ENCODE assay signal across 11 cellular contexts in the genomic region with DNA sequence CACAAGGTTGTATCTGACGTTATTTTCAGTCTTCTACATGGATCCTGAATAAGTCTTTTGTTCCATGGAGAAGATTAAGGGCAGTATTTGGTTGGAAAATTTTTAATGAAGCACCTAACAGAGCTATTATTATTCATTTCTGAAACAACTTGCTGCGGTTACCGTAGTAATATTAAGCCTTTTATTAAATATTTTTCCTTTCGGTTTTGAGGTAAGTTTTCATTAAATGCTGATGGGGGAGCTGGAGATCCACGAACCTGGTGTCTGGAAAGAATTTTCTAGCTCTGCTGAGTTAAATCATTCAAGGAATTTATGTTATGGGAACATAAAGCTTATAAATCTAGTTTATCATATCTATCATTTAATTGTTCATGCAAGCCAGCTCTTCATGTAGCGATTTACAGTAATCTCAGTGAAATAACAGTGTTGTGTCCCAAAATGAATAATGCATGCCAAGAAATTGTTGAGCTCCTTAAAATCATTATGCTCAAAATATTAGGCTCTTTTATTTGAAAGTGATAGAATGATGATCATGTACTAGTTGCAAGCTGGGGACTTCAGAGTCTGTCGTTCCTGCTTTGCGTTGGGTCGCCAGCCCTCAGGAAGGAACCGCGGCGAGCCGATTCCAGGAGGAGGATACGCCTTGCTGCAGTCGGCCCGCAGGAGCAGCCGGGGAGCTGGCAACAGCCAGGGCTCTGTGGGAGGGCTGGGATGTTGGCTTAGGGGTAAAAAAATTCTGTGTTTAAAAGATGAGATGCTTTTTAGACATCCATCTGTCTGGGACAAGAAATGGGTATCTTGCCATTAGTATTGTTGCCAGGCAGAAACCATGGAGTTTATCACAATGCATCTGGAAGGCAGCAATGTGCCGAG.
DNase-seq lines count a peak whose midpoint lies in the region; ATAC-seq, FAIRE-seq and TF ChIP-seq lines count a peak whose summit lies in the region.
"Had no signal": no experiment of that assay in that cellular context is flagged by ENCODE, and none has a peak within 500 bp of the region (broad histone marks: within the 10 kb centered on the region; RNA-seq: fewer than 3 reads in every experiment).

No MANE protein-coding gene starts in this region.

- H3K27me3 Mint-ChIP-seq in naive thymus-derived CD4-positive, alpha-beta T cell, result no peaks in the 10 kb centered on the region
- peaks cover 0 to 2% of the 10 kb centered on the region in 2 donors for H3K27me3 Mint-ChIP-seq in CD8-positive, alpha-beta memory T cell
- H3K27me3 Mint-ChIP-seq: CD4-positive, alpha-beta T cell; dendritic cell treated with granulocyte-macrophage colony-stimulating factor and Interleukin-4, amounts not matched to agents 40 ng/mL and 50 ng/mL, for 4 days had no signal

- no peaks in the 10 kb centered on the region for H3K9me3 Mint-ChIP-seq in naive thymus-derived CD4-positive, alpha-beta T cell
- H3K9me3 Mint-ChIP-seq in CD8-positive, alpha-beta memory T cell, result no peaks in the 10 kb centered on the region
- H3K9me3 Mint-ChIP-seq: CD4-positive, alpha-beta T cell; dendritic cell treated with granulocyte-macrophage colony-stimulating factor and Interleukin-4, amounts not matched to agents 40 ng/mL and 50 ng/mL, for 4 days had no signal

- H3K27ac ChIP-seq in OCI-LY3 (ENCODE audit: low read length) (no peak overlapping the region), esophagus muscularis mucosa (replicated peaks in 1 of 4) (no peak overlapping the region)
- no peak overlapping the region for H3K27ac ChIP-seq in naive thymus-derived CD4-positive, alpha-beta T cell (ENCODE audit: low read depth, low read length)
- H3K27ac ChIP-seq in CD8-positive, alpha-beta memory T cell (ENCODE audit: low read depth, low read length), result no peak overlapping the region

- ATAC-seq in naive thymus-derived CD4-positive, alpha-beta T cell, result no peak
- no peak for ATAC-seq in HG02571 (IDR thresholded peaks at IDR 0.05; ENCODE audit: unreplicated experiment)

- peaks cover 10 to 48% (median 17%) of the 10 kb centered on the region in 5 donors for H3K36me3 Mint-ChIP-seq in naive thymus-derived CD4-positive, alpha-beta T cell
- peaks cover 5 to 62% (median 15%) of the 10 kb centered on the region in 3 donors for H3K36me3 Mint-ChIP-seq in CD8-positive, alpha-beta memory T cell

- WGBS in esophagus muscularis mucosa, result 41% methylated on average over 18 of the region's 18 CpGs

- no peaks in the 10 kb centered on the region for H3K4me1 ChIP-seq in OCI-LY3 (ENCODE audit: low read length)
- peaks cover 8 to 23% (median 14%) of the 10 kb centered on the region in 4 donors for H3K4me1 ChIP-seq in esophagus muscularis mucosa
- no peaks in the 10 kb centered on the region for H3K4me1 ChIP-seq in naive thymus-derived CD4-positive, alpha-beta T cell (ENCODE audit: control insufficient read depth in 2 of 2, insufficient read depth in 2 of 2, low read length in 2 of 2)
- no peaks in the 10 kb centered on the region for H3K4me1 ChIP-seq in CD8-positive, alpha-beta memory T cell (ENCODE audit: insufficient read depth, low read length)

- H3K4me3 Mint-ChIP-seq in naive thymus-derived CD4-positive, alpha-beta T cell, result no peak overlapping the region
- no peak overlapping the region for H3K4me3 Mint-ChIP-seq in CD8-positive, alpha-beta memory T cell
- H3K4me3 Mint-ChIP-seq: CD4-positive, alpha-beta T cell; dendritic cell treated with granulocyte-macrophage colony-stimulating factor and Interleukin-4, amounts not matched to agents 40 ng/mL and 50 ng/mL, for 4 days had no signal

- CTCF ChIA-PET in naive thymus-derived CD4-positive, alpha-beta T cell (lab: Charles Lee), result no interaction called here
- CTCF ChIA-PET in CD8-positive, alpha-beta memory T cell (lab: Charles Lee), result interaction anchor here (1.4 to 1.5 kb wide), 2 partner anchors 10 to 43 kb away, joined by 3 to 6 read pairs; no protein-coding TSS in a partner anchor

- H3K4me1 Mint-ChIP-seq in naive thymus-derived CD4-positive, alpha-beta T cell, result peaks cover 14 to 67% (median 43%) of the 10 kb centered on the region in 7 donors
- peaks cover 43 to 87% (median 75%) of the 10 kb centered on the region in 3 donors for H3K4me1 Mint-ChIP-seq in CD8-positive, alpha-beta memory T cell

- no peak overlapping the region for H3K4me3 ChIP-seq in OCI-LY3 (ENCODE audit: low read length)
- H3K4me3 ChIP-seq in esophagus muscularis mucosa, result peak overlapping the region; percentile 36 to 43 (median 38)
- no peak overlapping the region for H3K4me3 ChIP-seq in naive thymus-derived CD4-positive, alpha-beta T cell (ENCODE audit: low read length)
- no peak overlapping the region for H3K4me3 ChIP-seq in CD8-positive, alpha-beta memory T cell (ENCODE audit: low read length)

- no peak overlapping the region for H3K27ac Mint-ChIP-seq in naive thymus-derived CD4-positive, alpha-beta T cell
- peak overlapping the region in 1 of 8 donors; percentile 9 for H3K27ac Mint-ChIP-seq in CD8-positive, alpha-beta memory T cell
- H3K27ac Mint-ChIP-seq: dendritic cell treated with granulocyte-macrophage colony-stimulating factor and Interleukin-4, amounts not matched to agents 40 ng/mL and 50 ng/mL, for 4 days had no signal

- no peak overlapping the region for H2AFZ ChIP-seq in OCI-LY3 (ENCODE audit: low read depth, low read length)

- H3K27me3 ChIP-seq in OCI-LY3 (ENCODE audit: low read depth, low read length) (no peaks in the 10 kb centered on the region), esophagus muscularis mucosa (no peaks in the 10 kb centered on the region)
- no peaks in the 10 kb centered on the region for H3K27me3 ChIP-seq in naive thymus-derived CD4-positive, alpha-beta T cell (ENCODE audit: control insufficient read depth in 2 of 2, insufficient read depth in 2 of 2, low read length in 2 of 2)
- no peaks in the 10 kb centered on the region for H3K27me3 ChIP-seq in CD8-positive, alpha-beta memory T cell (ENCODE audit: insufficient read depth, low read length, poor library complexity, severe bottlenecking)

- no peaks in the 10 kb centered on the region for H3K9me3 ChIP-seq in OCI-LY3 (ENCODE audit: insufficient read depth, low read length)
- H3K9me3 ChIP-seq in esophagus muscularis mucosa, result no peaks in the 10 kb centered on the region
- no peaks in the 10 kb centered on the region for H3K9me3 ChIP-seq in naive thymus-derived CD4-positive, alpha-beta T cell (ENCODE audit: control insufficient read depth in 2 of 3, low read length in 3 of 3)
- H3K9me3 ChIP-seq in CD8-positive, alpha-beta memory T cell (ENCODE audit: low read length), result no peaks in the 10 kb centered on the region

- peak; percentile 91 for FAIRE-seq in A204.1 (lab: Jason Lieb, UNC)

- H3K36me3 ChIP-seq in OCI-LY3 (replicated peaks; ENCODE audit: low read depth, low read length) (peaks cover 76% of the 10 kb centered on the region), esophagus muscularis mucosa (peaks cover 0 to 11% (median 3%) of the 10 kb centered on the region in 4 donors)
- H3K36me3 ChIP-seq in naive thymus-derived CD4-positive, alpha-beta T cell (ENCODE audit: control insufficient read depth in 2 of 3, insufficient read depth in 3 of 3, low read length in 3 of 3), result peaks cover 0 to 22% (median 0%) of the 10 kb centered on the region in 3 experiments
- H3K36me3 ChIP-seq in CD8-positive, alpha-beta memory T cell (ENCODE audit: insufficient read depth, low read length), result no peaks in the 10 kb centered on the region

- H4K20me1 ChIP-seq in OCI-LY3 (ENCODE audit: insufficient read depth, low read length), result peaks cover 100% of the 10 kb centered on the region

- H3K9ac ChIP-seq in OCI-LY3 (ENCODE audit: low read length), result no peak overlapping the region

- H3K79me2 ChIP-seq in OCI-LY3 (ENCODE audit: low read length), result peaks cover 86% of the 10 kb centered on the region

- no peak for TF ChIP-seq EP300 in esophagus muscularis mucosa (IDR thresholded peaks at IDR 0.05)

- intact Hi-C loops in esophagus muscularis mucosa (cut with DNase I), result no loop called here
- intact Hi-C loops in naive thymus-derived CD4-positive, alpha-beta T cell (cut with micrococcal nuclease), result no loop called here

- no peak overlapping the region for H3K4me2 ChIP-seq in OCI-LY3 (ENCODE audit: low read length)

- no peak for TF ChIP-seq POLR2A in esophagus muscularis mucosa (IDR thresholded peaks at IDR 0.05; ENCODE audit: low read depth)

- DNase-seq in esophagus muscularis mucosa (ENCODE audit: extremely low spot score), result no peak
- DNase-seq in myocyte (ENCODE audit: low read depth), result peak; percentile 41
- no peak for DNase-seq in naive thymus-derived CD4-positive, alpha-beta T cell
- no peak for DNase-seq in ecto neural progenitor cell (ENCODE audit: low spot score)
- DNase-seq in CD8-positive, alpha-beta memory T cell, result no peak
- DNase-seq: Kasumi-1 had no signal

- TF ChIP-seq CTCF in OCI-LY3 (IDR thresholded peaks at IDR 0.05; ENCODE audit: low read depth, low read length), result 0 out of 2 replicates have a peak, but pooled peaks have one; percentile 3
- peak; percentile 33 to 52 (median 43) for TF ChIP-seq CTCF in esophagus muscularis mucosa (IDR thresholded peaks at IDR 0.05)

- POLR2A ChIA-PET in naive thymus-derived CD4-positive, alpha-beta T cell (lab: Charles Lee), result no interaction called here
- POLR2A ChIA-PET in CD8-positive, alpha-beta memory T cell (lab: Charles Lee), result no interaction called here

Comparison
In these comparisons a context has a peak if more than half of its experiments do, and no peak if none do; other contexts are left out.
1. H3K4me3 ChIP-seq: peak in esophagus muscularis mucosa (4 of 4); none in OCI-LY3 (single experiment), naive thymus-derived CD4-positive, alpha-beta T cell (single experiment) and CD8-positive, alpha-beta memory T cell (single experiment).